ENCODE assay signal across 9 cellular contexts in the genomic region with DNA sequence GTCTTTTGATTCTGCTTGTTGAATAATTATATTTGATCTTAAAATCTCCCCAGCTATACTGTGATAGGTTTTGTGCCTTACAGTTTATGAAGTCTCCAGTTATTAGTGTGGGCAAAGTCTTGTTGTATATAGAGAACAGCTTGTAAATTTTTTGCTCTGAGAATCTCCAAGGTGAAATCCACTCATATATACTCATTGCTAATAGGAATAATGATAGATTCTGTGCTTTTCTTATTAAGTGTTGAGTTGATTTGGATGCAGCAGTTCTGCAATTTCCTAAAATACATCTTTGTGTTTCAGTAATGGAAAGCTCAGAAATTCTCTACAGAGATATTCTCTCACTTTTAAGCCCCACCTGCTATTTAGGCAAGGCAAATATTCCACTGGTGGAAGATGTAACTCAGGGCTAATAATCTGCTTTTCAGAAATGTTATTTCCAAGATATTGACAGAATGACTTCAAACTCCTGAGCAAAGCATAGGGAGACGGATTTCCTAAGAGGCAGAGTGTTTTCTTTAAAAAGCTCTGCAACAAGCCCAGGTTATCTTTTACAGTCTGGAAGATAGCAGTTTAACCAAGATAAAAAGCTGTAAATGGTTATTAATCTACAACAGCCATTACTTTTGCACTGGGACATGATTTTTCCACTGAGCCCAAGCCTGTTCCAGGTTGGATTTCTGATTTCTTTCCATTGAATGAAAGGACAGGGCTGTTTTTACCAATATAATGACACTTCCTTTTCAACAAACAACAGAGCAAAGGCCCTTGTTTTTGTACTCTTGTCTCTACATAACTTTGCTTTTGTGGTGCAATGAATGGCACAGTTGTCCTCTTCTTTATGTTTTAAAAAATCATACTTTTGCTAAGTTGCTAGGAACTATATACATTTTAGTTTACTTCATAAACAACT.
A peak's percentile ranks its signal among the peaks of the same experiment; 100 is the strongest.
DNase-seq lines count a peak whose midpoint lies in the region; ATAC-seq and TF ChIP-seq lines count a peak whose summit lies in the region.
"Had no signal": no experiment of that assay in that cellular context is flagged by ENCODE, and none has a peak within 500 bp of the region (broad histone marks: within the 10 kb centered on the region; RNA-seq: fewer than 3 reads in every experiment).

No MANE protein-coding gene starts in this region.

- H3K27ac Mint-ChIP-seq in activated naive CD4-positive, alpha-beta T cell treated with anti-CD3 and anti-CD28 coated beads, Interleukin-2, amount 50 U/mL, for 72 hours, result peak overlapping the region; percentile 15 to 23

- in situ Hi-C loops in brain microvascular endothelial cell (cut with HindIII; ENCODE audit: low pct_ligation_motif_present, low sequenced_read_pairs), result no loop called here

- TF ChIP-seq CTCF in brain microvascular endothelial cell (IDR thresholded peaks at IDR 0.05; ENCODE audit: low read depth, low read length, missing control alignments) (no peak), dorsolateral prefrontal cortex (IDR thresholded peaks at IDR 0.05 in 54 of 56, conservative IDR thresholded peaks at IDR 0.05 in 2 of 56; ENCODE audit: low read depth in 1 of 56, partially characterized antibody in 56 of 56) (no peak)

- H3K27ac ChIP-seq in brain microvascular endothelial cell (peak overlapping the region; percentile 88), muscle layer of duodenum (ENCODE audit: low read length) (peak overlapping the region; percentile 85), urinary bladder (ENCODE audit: low read depth) (peak overlapping the region; percentile 38), dorsolateral prefrontal cortex (peak overlapping the region in 12 of 59 donors; percentile 0 to 46 (median 15))

- H3K4me3 ChIP-seq in brain microvascular endothelial cell (ENCODE audit: low read depth, low read length), result no peak overlapping the region
- H3K4me3 ChIP-seq in muscle layer of duodenum (ENCODE audit: low read depth in 1 of 2, low read length in 2 of 2), result no peak overlapping the region
- H3K4me3 ChIP-seq in urinary bladder (ENCODE audit: low read depth, low read length), result no peak overlapping the region
- H3K4me3 ChIP-seq in dorsolateral prefrontal cortex, result no peak overlapping the region

- no peaks in the 10 kb centered on the region for H3K36me3 Mint-ChIP-seq in activated naive CD4-positive, alpha-beta T cell treated with anti-CD3 and anti-CD28 coated beads, Interleukin-2, amount 50 U/mL, for 72 hours

- H3K36me3 ChIP-seq in brain microvascular endothelial cell (replicated peaks) (no peaks in the 10 kb centered on the region), muscle layer of duodenum (ENCODE audit: control insufficient read depth in 1 of 2, insufficient read depth in 2 of 2, low read length in 2 of 2) (no peaks in the 10 kb centered on the region), urinary bladder (ENCODE audit: insufficient read depth) (no peaks in the 10 kb centered on the region)

- peaks cover 0 to 7% of the 10 kb centered on the region in 2 donors for H3K9me3 Mint-ChIP-seq in activated naive CD4-positive, alpha-beta T cell treated with anti-CD3 and anti-CD28 coated beads, Interleukin-2, amount 50 U/mL, for 72 hours

- no peaks in the 10 kb centered on the region for H3K9me3 ChIP-seq in muscle layer of duodenum (ENCODE audit: control insufficient read depth in 1 of 2, low read length in 2 of 2)

- no peak for DNase-seq in activated naive CD4-positive, alpha-beta T cell treated with anti-CD3 and anti-CD28 coated beads, Interleukin-2, amount 50 U/mL, for 72 hours (ENCODE audit: low spot score in 2 of 2)
- no peak for DNase-seq in activated naive CD4-positive, alpha-beta T cell (lab: John Stamatoyannopoulos, UW)
- no peak for DNase-seq in brain microvascular endothelial cell
- DNase-seq in dorsolateral prefrontal cortex, result no peak
- DNase-seq in cerebellar cortex (ENCODE audit: low spot score), result no peak
- no peak for DNase-seq in NCI-H748 treated with DMSO at 0.1 percent for 48 hours (lab: John Stamatoyannopoulos, UW)
- DNase-seq: amygdala had no signal

- ATAC-seq in activated naive CD4-positive, alpha-beta T cell treated with anti-CD3 and anti-CD28 coated beads, Interleukin-2, amount 50 U/mL, for 72 hours, result no peak

- no peaks in the 10 kb centered on the region for H3K27me3 ChIP-seq in brain microvascular endothelial cell (replicated peaks)
- no peaks in the 10 kb centered on the region for H3K27me3 ChIP-seq in muscle layer of duodenum (ENCODE audit: low read depth, low read length)
- no peaks in the 10 kb centered on the region for H3K27me3 ChIP-seq in dorsolateral prefrontal cortex

- H3K4me1 ChIP-seq in muscle layer of duodenum (ENCODE audit: control insufficient read depth in 1 of 2, insufficient read depth in 2 of 2, low read length in 2 of 2), result peaks cover 7 to 23% of the 10 kb centered on the region in 2 donors
- H3K4me1 ChIP-seq in urinary bladder (ENCODE audit: insufficient read depth), result peaks cover 1% of the 10 kb centered on the region

- WGBS in urinary bladder, result 43% methylated on average over 1 of the region's 1 CpG

- intact Hi-C loops in dorsolateral prefrontal cortex (cut with DNase I), result no loop called here
